In the genomic region with DNA sequence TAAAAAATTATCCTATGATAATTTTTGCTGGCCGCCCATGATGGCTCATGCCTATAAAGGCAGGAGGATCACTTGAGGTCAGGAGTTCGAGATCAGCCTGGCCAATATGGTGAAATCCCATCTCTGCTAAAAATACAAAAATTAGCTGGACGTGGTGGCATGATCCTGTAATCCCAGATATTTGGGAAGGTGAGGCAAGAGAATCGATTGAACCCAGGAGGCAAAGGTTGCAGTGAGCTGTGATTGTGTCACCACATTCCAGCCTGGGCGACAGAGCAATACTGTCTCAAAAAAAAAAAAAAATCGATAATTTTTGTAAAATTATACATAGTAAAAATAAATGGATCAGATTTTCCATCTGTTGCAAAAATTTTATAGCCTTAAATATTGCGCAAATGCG, we compare ENCODE assay signal across 8 cellular contexts.
"Had no signal": no experiment of that assay in that cellular context is flagged by ENCODE, and none has a peak within 500 bp of the region (broad histone marks: within the 10 kb centered on the region; RNA-seq: fewer than 3 reads in every experiment).

No MANE protein-coding gene starts in this region.

- H3K27ac ChIP-seq: GM23248 had no signal

- H3K9me3 ChIP-seq: HAP-1 had no signal

- H3K4me3 ChIP-seq: GM23248, HAP-1, K562 had no signal

- H3K9ac ChIP-seq: GM23248 had no signal

- H3K4me3 Mint-ChIP-seq: HFFc6 had no signal

- H3K36me3 ChIP-seq: HAP-1 had no signal

- H3K27ac Mint-ChIP-seq: HFFc6 had no signal

- H3K4me1 ChIP-seq: HAP-1 had no signal

- DNase-seq: GM23248, GOT3, H7, HFFc6, KG1 had no signal

- H3K9me3 Mint-ChIP-seq: HFFc6 had no signal

- ATAC-seq: HCT116, K562 had no signal
